Comparison of ENCODE assay signal across 25 cellular contexts in genomic region chr12:66753810-66754209, GRCh38.
"Had no signal": no experiment of that assay in that cellular context is flagged by ENCODE, and none has a peak within 500 bp of the region (broad histone marks: within the 10 kb centered on the region; RNA-seq: fewer than 3 reads in every experiment).

No MANE protein-coding gene starts in this region.

- DNase-seq: Kasumi-1, KG1, MM.1S, MV-4-11, NCI-H1092, NCI-H1105, NCI-H1417 treated with DMSO at 0.1 percent for 48 hours, NCI-H1436 treated with DMSO at 0.1 percent for 48 hours, NCI-H1694 treated with DMSO at 0.1 percent for 48 hours, NCI-H187 treated with DMSO at 0.1 percent for 48 hours, NCI-H2029, NCI-H2107, NCI-H2171, NCI-H226, NCI-H446 treated with DMSO at 0.1 percent for 48 hours, NCI-H510A, NCI-H524, NCI-H526, NCI-H774, PC-9, SHP77, SIG-M5, SJCRH30, T-cell, T-helper 17 cell had no signal
